Comparison of ENCODE assay signal across 14 cellular contexts in the genomic region with DNA sequence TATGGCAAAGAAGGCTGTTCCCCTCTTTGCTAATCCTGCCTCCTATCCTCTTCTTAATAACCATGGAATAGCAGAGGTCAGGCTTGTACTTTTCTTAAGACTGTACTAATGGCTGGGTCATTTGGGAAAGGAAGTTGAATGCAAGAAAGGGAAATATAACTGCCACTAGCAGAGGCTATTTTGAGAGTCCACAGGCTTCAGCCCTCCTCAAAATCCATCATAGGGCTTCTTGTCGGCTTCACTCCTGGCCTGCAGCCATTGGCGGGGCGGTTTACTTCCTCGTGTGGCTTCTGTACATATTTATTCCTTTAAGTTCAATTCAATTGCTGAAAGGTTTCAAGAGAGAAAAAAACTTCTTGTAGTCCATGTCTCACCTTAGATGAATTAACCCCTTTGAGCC. TPM values are rescaled to one million over a fixed set of nuclear protein-coding genes. Genes with fewer than 3 reads are reported as not detected.
A peak's percentile ranks its signal among the peaks of the same experiment; 100 is the strongest.
DNase-seq lines count a peak whose midpoint lies in the region; ATAC-seq and TF ChIP-seq lines count a peak whose summit lies in the region.
"Had no signal": no experiment of that assay in that cellular context is flagged by ENCODE, and none has a peak within 500 bp of the region (broad histone marks: within the 10 kb centered on the region; RNA-seq: fewer than 3 reads in every experiment).

No MANE protein-coding gene starts in this region.

- DNase-seq in GDM1 (lab: John Stamatoyannopoulos, UW) (peak; percentile 23), NOMO-1 treated with DMSO at 0.1 percent for 48 hours (lab: John Stamatoyannopoulos, UW; ENCODE audit: unreplicated experiment) (peak; percentile 62), left ventricle myocardium superior (peak; percentile 63), sciatic nerve (ENCODE audit: low spot score) (peak; percentile 64), RWPE1 (ENCODE audit: low spot score) (no peak), SKM-1 treated with dmso at 0.1 percent for 144 hours (lab: John Stamatoyannopoulos, UW; ENCODE audit: unreplicated experiment) (no peak)
- DNase-seq: activated gamma-delta T cell; Caco-2; mesendoderm; NCI-H1092; NCI-H2171 treated with DMSO at 0.1 percent for 48 hours; NK-92 treated with Interleukin-12 subunit alpha and Interleukin-12 subunit beta, amount 100 ng/mL, for 24 hours had no signal

- intact Hi-C loops in left ventricle myocardium superior (cut with micrococcal nuclease) = no loop called here
- intact Hi-C loops in sciatic nerve (cut with DNase I) = no loop called here

- ATAC-seq in left ventricle myocardium superior (peak; percentile 46), sciatic nerve (peak; percentile 61), GM18505 (IDR thresholded peaks at IDR 0.05; ENCODE audit: unreplicated experiment) (no peak)

- no peak for TF ChIP-seq POLR2A in GM18505 (IDR thresholded peaks at IDR 0.05; ENCODE audit: borderline replicate concordance, extremely low read depth, insufficient read depth, insufficient read length)

- no peak for TF ChIP-seq CTCF in RWPE1 (conservative IDR thresholded peaks at IDR 0.05; ENCODE audit: low read depth)

- POLR2A ChIA-PET in RWPE1 (lab: Yijun Ruan, JAX; ENCODE audit: low non-redundant PET) = no interaction called here

- no peak overlapping the region for H3K27ac ChIP-seq in RWPE1
- H3K27ac ChIP-seq: SK-N-MC had no signal

- CTCF ChIA-PET in RWPE1 (lab: Yijun Ruan, JAX) = no interaction called here

RNA-seq across cellular contexts. Expression of a gene that starts 2.8 kb away (rescaled TPM):
- 6.2 TPM for total RNA-seq in left ventricle myocardium superior
- total RNA-seq in sciatic nerve = 30.4 TPM

Comparison
In these comparisons a context has a peak if more than half of its experiments do, and no peak if none do; other contexts are left out.
1. DNase-seq: peak in GDM1 (single experiment), NOMO-1 treated with DMSO at 0.1 percent for 48 hours (single experiment), left ventricle myocardium superior (single experiment) and sciatic nerve (single experiment); none in RWPE1 (single experiment) and SKM-1 treated with dmso at 0.1 percent for 144 hours (single experiment).